1 cellular context compared by ENCODE assay signal in genomic region chr12:55912908-55913307, GRCh38.
TF ChIP-seq lines count a peak whose summit lies in the region.

No MANE protein-coding gene starts in this region.

TF ChIP-seq in GM23338, 12 proteins besides CTCF, POLR2A, EP300 and RAD21:
- TF ChIP-seq NANOG (IDR thresholded peaks at IDR 0.05; ENCODE audit: borderline replicate concordance) (no peak), ZNF331 (CRISPR knock-in tag; IDR thresholded peaks at IDR 0.05; ENCODE audit: low read depth) (no peak), ETS1 (IDR thresholded peaks at IDR 0.05) (no peak), POLR2AphosphoS5 (IDR thresholded peaks at IDR 0.05; ENCODE audit: low read depth) (no peak), REST (IDR thresholded peaks at IDR 0.05; ENCODE audit: unreplicated experiment) (no peak), JUNB (IDR thresholded peaks at IDR 0.05; ENCODE audit: unreplicated experiment) (no peak), ZNF462 (CRISPR knock-in tag; IDR thresholded peaks at IDR 0.05) (no peak), EZH2 (IDR thresholded peaks at IDR 0.05; ENCODE audit: low read depth, unreplicated experiment) (no peak), STAT1 (IDR thresholded peaks at IDR 0.05; ENCODE audit: unreplicated experiment) (no peak), CREB1 (CRISPR knock-in tag; IDR thresholded peaks at IDR 0.05; ENCODE audit: low read depth) (no peak), EZH2phosphoT487 (IDR thresholded peaks at IDR 0.05; ENCODE audit: unreplicated experiment) (no peak), ZNF114 (CRISPR knock-in tag; IDR thresholded peaks at IDR 0.05) (no peak)
